In genomic region chr22:49614966-49615965, GRCh38 we compare ENCODE assay signal across 17 cellular contexts.
"Had no signal": no experiment of that assay in that cellular context is flagged by ENCODE, and none has a peak within 500 bp of the region (broad histone marks: within the 10 kb centered on the region; RNA-seq: fewer than 3 reads in every experiment).

No MANE protein-coding gene starts in this region.

- ATAC-seq: gastroesophageal sphincter; right cardiac atrium; stimulated activated naive B cell treated with anti-CD40 and anti-IgM and Interleukin-4, amounts not matched to agents 10 μg/mL and 1 μg/mL and 100 μg/mL, for 72 hours had no signal

- H3K36me3 ChIP-seq: esophagus muscularis mucosa, gastroesophageal sphincter, vagina had no signal

- H3K9me3 ChIP-seq: vagina had no signal

- H3K4me3 ChIP-seq: esophagus muscularis mucosa, gastroesophageal sphincter, lung, vagina had no signal

- H3K27me3 Mint-ChIP-seq: activated naive CD4-positive, alpha-beta T cell treated with anti-CD3 and anti-CD28 coated beads, Interleukin-2, amount 50 U/mL, for 24 hours; stimulated activated naive B cell treated with anti-CD40 and anti-IgM and Interleukin-4, amounts not matched to agents 10 μg/mL and 1 μg/mL and 100 μg/mL, for 72 hours had no signal

- H3K4me1 Mint-ChIP-seq: activated naive CD4-positive, alpha-beta T cell treated with anti-CD3 and anti-CD28 coated beads, Interleukin-2, amount 50 U/mL, for 24 hours; stimulated activated naive B cell treated with anti-CD40 and anti-IgM and Interleukin-4, amounts not matched to agents 10 μg/mL and 1 μg/mL and 100 μg/mL, for 72 hours had no signal

- H3K27ac ChIP-seq: esophagus muscularis mucosa, gastroesophageal sphincter, vagina had no signal

- H3K9me3 Mint-ChIP-seq: activated naive CD4-positive, alpha-beta T cell treated with anti-CD3 and anti-CD28 coated beads, Interleukin-2, amount 50 U/mL, for 24 hours; immature natural killer cell had no signal

- H3K27me3 ChIP-seq: vagina had no signal

- H3K4me3 Mint-ChIP-seq: activated naive CD4-positive, alpha-beta T cell treated with anti-CD3 and anti-CD28 coated beads, Interleukin-2, amount 50 U/mL, for 24 hours; immature natural killer cell; nephron progenitor cell; stimulated activated naive B cell treated with anti-CD40 and anti-IgM and Interleukin-4, amounts not matched to agents 10 μg/mL and 1 μg/mL and 100 μg/mL, for 72 hours had no signal

- DNase-seq: activated CD4-positive, alpha-beta T cell treated with anti-CD3 and anti-CD28 coated beads for 1 hour; activated CD4-positive, alpha-beta T cell treated with anti-CD3 and anti-CD28 coated beads, Interleukin-2, amount 50 U/mL, for 4 hours; cerebellar nuclear complex; effector CD8-positive, alpha-beta T cell; immature natural killer cell; nephron progenitor cell; occipital lobe; stimulated activated naive B cell treated with anti-CD40 and anti-IgM and Interleukin-4, amounts not matched to agents 10 μg/mL and 1 μg/mL and 100 μg/mL, for 72 hours; T1000 had no signal

- H3K4me1 ChIP-seq: esophagus muscularis mucosa, gastroesophageal sphincter, vagina had no signal

- H3K27ac Mint-ChIP-seq: activated naive CD4-positive, alpha-beta T cell treated with anti-CD3 and anti-CD28 coated beads, Interleukin-2, amount 50 U/mL, for 24 hours; activated T-helper 2 cell treated with anti-CD3 and anti-CD28 coated beads, Interferon-gamma antibody, Interleukin-2, Interleukin-4, amounts not matched to agents 10 μg/mL and 5 μg/mL and 100 μg/mL, durations not matched to agents 14 hours and 24 hours and 36 hours; immature natural killer cell; nephron progenitor cell; progenitor cell of endocrine pancreas; stimulated activated naive B cell treated with anti-CD40 and anti-IgM and Interleukin-4, amounts not matched to agents 10 μg/mL and 1 μg/mL and 100 μg/mL, for 72 hours had no signal
